Comparison of ENCODE assay signal across 8 cellular contexts in genomic region chr19:9785367-9786331, GRCh38. TPM values are rescaled to one million over a fixed set of nuclear protein-coding genes. Genes with fewer than 3 reads are reported as not detected.
DNase-seq lines count a peak whose midpoint lies in the region; ATAC-seq and TF ChIP-seq lines count a peak whose summit lies in the region.

No MANE protein-coding gene starts in this region.

- H3K9me3 ChIP-seq in Panc1 (ENCODE audit: control insufficient read depth, insufficient read depth, low read depth, low read length), result no peaks in the 10 kb centered on the region

- H3K27me3 Mint-ChIP-seq in Calu3 (ENCODE audit: unreplicated experiment) (no peaks in the 10 kb centered on the region), naive B cell (no peaks in the 10 kb centered on the region)

- CTCF ChIA-PET in Calu3 (lab: Charles Lee), result no interaction called here
- CTCF ChIA-PET in Panc1 (lab: Charles Lee), result interaction anchor here (0.7 kb wide), 1 partner anchor 15 kb away, joined by 12 read pairs; no protein-coding TSS in a partner anchor

- ATAC-seq in GM21526 (IDR thresholded peaks at IDR 0.05; ENCODE audit: low FRiP score, unreplicated experiment) (peak; percentile 58), Panc1 (peak; percentile 87), naive B cell (ENCODE audit: low read depth in 2 of 2) (peak; percentile 76 to 83)
- peak; percentile 91 for ATAC-seq in stimulated activated effector memory CD8-positive, alpha-beta T cell treated with anti-CD3 and anti-CD28 coated beads, Interleukin-12 subunit alpha, Interleukin-12 subunit beta, amount 100 ng/mL, for 72 hours

- POLR2A ChIA-PET in Panc1 (lab: Charles Lee), result interaction anchor here (0.7 kb wide), 1 partner anchor 486 kb away, joined by 16 read pairs; no protein-coding TSS in a partner anchor

- H3K4me3 Mint-ChIP-seq in Calu3 (ENCODE audit: low read depth, unreplicated experiment) (peak overlapping the region; percentile 82), naive B cell (peak overlapping the region; percentile 86 to 94 (median 92))
- peak overlapping the region; percentile 91 for H3K4me3 Mint-ChIP-seq in stimulated activated effector memory CD8-positive, alpha-beta T cell treated with anti-CD3 and anti-CD28 coated beads, Interleukin-12 subunit alpha, Interleukin-12 subunit beta, amount 100 ng/mL, for 72 hours

- in situ Hi-C loops in Panc1 (cut with HindIII; ENCODE audit: low pct_unique_long_range_greater_than_20kb, low sequenced_read_pairs), result no loop called here

- no peaks in the 10 kb centered on the region for H3K27me3 ChIP-seq in Panc1 (ENCODE audit: control insufficient read depth, insufficient read depth, low read length)

- DNase-seq in Calu3 (peak; percentile 96), Panc1 (ENCODE audit: low read depth, low spot score) (peak; percentile 51), fibroblast of gingiva (ENCODE audit: low read depth) (peak; percentile 94), naive B cell (peak; percentile 91)
- peak; percentile 76 for DNase-seq in Jurkat, Clone E6-1 (ENCODE audit: low read depth, low spot score)
- DNase-seq in activated T-helper 1 cell treated with anti-CD3 and anti-CD28 coated beads, Interleukin-2, amount 50 U/mL, for 16 hours (ENCODE audit: low read depth in 1 of 2, low spot score in 1 of 2), result peak; percentile 93 to 96
- DNase-seq in stimulated activated effector memory CD8-positive, alpha-beta T cell treated with anti-CD3 and anti-CD28 coated beads, Interleukin-12 subunit alpha, Interleukin-12 subunit beta, amount 100 ng/mL, for 72 hours (ENCODE audit: low spot score in 2 of 2), result peak; percentile 83 to 97

- H3K9me3 Mint-ChIP-seq in Calu3 (ENCODE audit: low read depth, unreplicated experiment) (no peaks in the 10 kb centered on the region), naive B cell (no peaks in the 10 kb centered on the region)
- H3K9me3 Mint-ChIP-seq in stimulated activated effector memory CD8-positive, alpha-beta T cell treated with anti-CD3 and anti-CD28 coated beads, Interleukin-12 subunit alpha, Interleukin-12 subunit beta, amount 100 ng/mL, for 72 hours, result no peaks in the 10 kb centered on the region

- peaks cover 7% of the 10 kb centered on the region; the same call in 1 of the 2 replicates for H3K4me1 ChIP-seq in Panc1 (ENCODE audit: control insufficient read depth, insufficient read depth, low read length)

- peak overlapping the region; percentile 82 for H3K27ac ChIP-seq in Panc1 (ENCODE audit: low read length)

- H3K36me3 Mint-ChIP-seq in Calu3 (ENCODE audit: insufficient read depth, unreplicated experiment) (peaks cover 25% of the 10 kb centered on the region), naive B cell (no peaks in the 10 kb centered on the region)
- peaks cover 22% of the 10 kb centered on the region for H3K36me3 Mint-ChIP-seq in stimulated activated effector memory CD8-positive, alpha-beta T cell treated with anti-CD3 and anti-CD28 coated beads, Interleukin-12 subunit alpha, Interleukin-12 subunit beta, amount 100 ng/mL, for 72 hours

- peak overlapping the region; percentile 51 for H3K4me3 ChIP-seq in Jurkat, Clone E6-1 (ENCODE audit: low read length)
- peak overlapping the region; percentile 61 to 66 for H3K4me3 ChIP-seq in Panc1 (ENCODE audit: low read depth in 2 of 2, low read length in 2 of 2)

- H3K4me1 Mint-ChIP-seq in Calu3 (ENCODE audit: low read depth, unreplicated experiment), result peaks cover 24% of the 10 kb centered on the region
- peaks cover 18 to 34% (median 26%) of the 10 kb centered on the region in 3 donors for H3K4me1 Mint-ChIP-seq in naive B cell
- peaks cover 35% of the 10 kb centered on the region for H3K4me1 Mint-ChIP-seq in stimulated activated effector memory CD8-positive, alpha-beta T cell treated with anti-CD3 and anti-CD28 coated beads, Interleukin-12 subunit alpha, Interleukin-12 subunit beta, amount 100 ng/mL, for 72 hours

- intact Hi-C loops in Calu3 (cut with micrococcal nuclease; ENCODE audit: unreplicated experiment), result no loop called here
- intact Hi-C loops in Panc1 (cut with micrococcal nuclease; ENCODE audit: unreplicated experiment), result no loop called here

- peak overlapping the region; percentile 99 for H3K27ac Mint-ChIP-seq in Calu3 (ENCODE audit: unreplicated experiment)
- H3K27ac Mint-ChIP-seq in naive B cell, result peak overlapping the region; percentile 89 to 98 (median 96)
- peak overlapping the region; percentile 95 for H3K27ac Mint-ChIP-seq in stimulated activated effector memory CD8-positive, alpha-beta T cell treated with anti-CD3 and anti-CD28 coated beads, Interleukin-12 subunit alpha, Interleukin-12 subunit beta, amount 100 ng/mL, for 72 hours

- BruUV-seq in Calu3 (replicated peaks; lab: Mats Ljungman, UMichigan) (TSS peak; percentile 89), Panc1 (replicated peaks; lab: Mats Ljungman, UMichigan) (no TSS peak)

- no peaks in the 10 kb centered on the region for H3K36me3 ChIP-seq in Panc1 (ENCODE audit: control insufficient read depth, insufficient read depth, low read length)

- TF ChIP-seq CTCF in Calu3 (IDR thresholded peaks at IDR 0.05; ENCODE audit: unreplicated experiment), result no peak
- TF ChIP-seq CTCF in Panc1 (IDR thresholded peaks at IDR 0.05), result no peak

RNA-seq across cellular contexts. Expression of gene ZNF846, which starts 17.1 kb away (rescaled TPM):
- 7.8 and 8.0 TPM in 2 replicates for total RNA-seq in Calu3 (2022)
- polyA plus RNA-seq in Jurkat, Clone E6-1 (2012; ENCODE audit: insufficient read depth, insufficient read length), result not detected
- total RNA-seq in Panc1 (2021; ENCODE audit: unreplicated experiment), result 10.2 TPM
- polyA plus RNA-seq in Panc1 (2012; ENCODE audit: insufficient read length), result 8.8 TPM
- polyA plus RNA-seq in naive B cell (ENCODE audit: low read depth in 6 of 6), result 10 to 100 TPM in 1 of 6 donors, 1 to 10 TPM in 4, not detected in 1; 5.2 to 12.0 (median 6.6) TPM

RNA-seq across cellular contexts. Expression of gene FBXL12, which starts 33.2 kb away (rescaled TPM):
- total RNA-seq in Calu3 (2022) (20.7 and 21.4 TPM in 2 replicates), Panc1 (2021; ENCODE audit: unreplicated experiment) (29.2 TPM)
- polyA plus RNA-seq in Jurkat, Clone E6-1 (2012; ENCODE audit: insufficient read depth, insufficient read length), result 22.3 TPM
- polyA plus RNA-seq in Panc1 (2012; ENCODE audit: insufficient read length), result 33.3 TPM
- 10 to 100 TPM; 12.6 to 24.7 (median 13.4) TPM for polyA plus RNA-seq in naive B cell (ENCODE audit: low read depth in 6 of 6)

RNA-seq across cellular contexts. Expression of gene UBL5, which starts 42.1 kb away (rescaled TPM):
- total RNA-seq in Calu3 (2022) (233 and 234 TPM in 2 replicates), Panc1 (2021; ENCODE audit: unreplicated experiment) (379 TPM)
- 803 TPM for polyA plus RNA-seq in Jurkat, Clone E6-1 (2012; ENCODE audit: insufficient read depth, insufficient read length)
- 631 TPM for polyA plus RNA-seq in Panc1 (2012; ENCODE audit: insufficient read length)
- polyA plus RNA-seq in naive B cell (ENCODE audit: low read depth in 6 of 6), result 100 to 1,000 TPM; 401 to 570 (median 499) TPM

RNA-seq across cellular contexts. Expression of gene PIN1, which starts 49.5 kb away (rescaled TPM):
- 49.5 and 51.0 TPM in 2 replicates for total RNA-seq in Calu3 (2022)
- polyA plus RNA-seq in Jurkat, Clone E6-1 (2012; ENCODE audit: insufficient read depth, insufficient read length), result 198 TPM
- 102 TPM for total RNA-seq in Panc1 (2021; ENCODE audit: unreplicated experiment)
- 114 TPM for polyA plus RNA-seq in Panc1 (2012; ENCODE audit: insufficient read length)
- 100 to 1,000 TPM in 1 of 6 donors, 10 to 100 TPM in 5; 59.3 to 102 (median 68.3) TPM for polyA plus RNA-seq in naive B cell (ENCODE audit: low read depth in 6 of 6)

Comparison
In these comparisons a context has a peak if more than half of its experiments do, and no peak if none do; other contexts are left out.
1. Peak in every context shown above with its lines: DNase-seq, ATAC-seq, H3K4me3 ChIP-seq and H3K27ac ChIP-seq.